9 cellular contexts compared by ENCODE assay signal in genomic region chr2:230924470-230925341, GRCh38. TPM values are rescaled to one million over a fixed set of nuclear protein-coding genes. Genes with fewer than 3 reads are reported as not detected.
DNase-seq lines count a peak whose midpoint lies in the region; ATAC-seq and TF ChIP-seq lines count a peak whose summit lies in the region.
"Had no signal": no experiment of that assay in that cellular context is flagged by ENCODE, and none has a peak within 500 bp of the region (broad histone marks: within the 10 kb centered on the region; RNA-seq: fewer than 3 reads in every experiment).

GPR55 (minus strand) TSS chr2:230925242; CDS start chr2:230910962, 14,280 bp downstream.

- peak within 1 kb of the TSS; percentile 69 for H3K4me3 Mint-ChIP-seq in dendritic cell treated with granulocyte-macrophage colony-stimulating factor and Interleukin-4, amounts not matched to agents 40 ng/mL and 50 ng/mL, for 4 days

- peaks cover 9% of the 10 kb centered on the region for H3K27me3 ChIP-seq in BJ (ENCODE audit: control insufficient read depth, insufficient read depth, low read length)

- peak within 1 kb of the TSS; percentile 98 for H3K27ac Mint-ChIP-seq in dendritic cell treated with granulocyte-macrophage colony-stimulating factor and Interleukin-4, amounts not matched to agents 40 ng/mL and 50 ng/mL, for 4 days

- TF ChIP-seq POLR2A in GM19099 (IDR thresholded peaks at IDR 0.05; ENCODE audit: extremely low read depth, insufficient read length, low read depth) = peak; percentile 72

- no peak within 1 kb of the TSS for H3K4me3 ChIP-seq in BJ (ENCODE audit: low read depth, low read length)

- TF ChIP-seq CTCF in BJ (IDR thresholded peaks at IDR 0.05; ENCODE audit: insufficient read depth, low read depth, low read length) (0 out of 2 replicates have a peak, but pooled peaks have one; percentile 9), VCaP (conservative IDR thresholded peaks at IDR 0.05) (peak; percentile 20; the same call in 1 of the 2 replicates)

- no peak within 1 kb of the TSS for H3K27ac ChIP-seq in VCaP

- CTCF ChIA-PET in BJ (lab: Yijun Ruan, JAX) = interaction anchor here (0.8 to 0.9 kb wide), 2 partner anchors 8 to 26 kb away, joined by 3 to 5 read pairs; no protein-coding TSS in a partner anchor

- no peaks in the 10 kb centered on the region for H3K9me3 Mint-ChIP-seq in dendritic cell treated with granulocyte-macrophage colony-stimulating factor and Interleukin-4, amounts not matched to agents 40 ng/mL and 50 ng/mL, for 4 days

- peaks cover 2% of the 10 kb centered on the region for H3K27me3 Mint-ChIP-seq in dendritic cell treated with granulocyte-macrophage colony-stimulating factor and Interleukin-4, amounts not matched to agents 40 ng/mL and 50 ng/mL, for 4 days

- DNase-seq in BJ (ENCODE audit: low read depth) = no peak
- DNase-seq in stimulated activated CD4-positive, alpha-beta T cell treated with anti-CD3 and anti-CD28 coated beads, Interleukin-15, amount 100 ng/mL, for 24 hours = peak; percentile 91
- DNase-seq in AG20443 (ENCODE audit: low spot score) = no peak
- DNase-seq in NCI-H446 treated with DMSO at 0.1 percent for 48 hours (lab: John Stamatoyannopoulos, UW) = no peak

- peak; percentile 50 for ATAC-seq in HG03159 (IDR thresholded peaks at IDR 0.05; ENCODE audit: unreplicated experiment)

- intact Hi-C loops in dendritic cell treated with granulocyte-macrophage colony-stimulating factor and Interleukin-4, amounts not matched to agents 40 ng/mL and 50 ng/mL, for 4 days (cut with micrococcal nuclease) = loop anchor here (2.0 kb wide), 1 partner anchor 18 kb away; no protein-coding TSS in a partner anchor

- H3K4me1 Mint-ChIP-seq in dendritic cell treated with granulocyte-macrophage colony-stimulating factor and Interleukin-4, amounts not matched to agents 40 ng/mL and 50 ng/mL, for 4 days (ENCODE audit: low read depth) = peaks cover 49% of the 10 kb centered on the region

- H3K36me3 ChIP-seq in BJ (ENCODE audit: control insufficient read depth, insufficient read depth, low read length) = no peaks in the 10 kb centered on the region

- H3K36me3 Mint-ChIP-seq in dendritic cell treated with granulocyte-macrophage colony-stimulating factor and Interleukin-4, amounts not matched to agents 40 ng/mL and 50 ng/mL, for 4 days (ENCODE audit: low read depth) = no peaks in the 10 kb centered on the region

- POLR2A ChIA-PET in BJ (lab: Charles Lee) = no interaction called here

RNA-seq across cellular contexts. Expression of gene GPR55, which starts in this region (rescaled TPM):
- polyA plus RNA-seq in BJ (2011; rRNA removed) = not detected in 2 replicates
- polyA minus RNA-seq in BJ (2011; rRNA and poly(A)+ RNA removed) = not detected in 2 replicates
- polyA plus RNA-seq: endothelial cell of umbilical vein had no signal
